ENCODE assay signal across 8 cellular contexts in the genomic region with DNA sequence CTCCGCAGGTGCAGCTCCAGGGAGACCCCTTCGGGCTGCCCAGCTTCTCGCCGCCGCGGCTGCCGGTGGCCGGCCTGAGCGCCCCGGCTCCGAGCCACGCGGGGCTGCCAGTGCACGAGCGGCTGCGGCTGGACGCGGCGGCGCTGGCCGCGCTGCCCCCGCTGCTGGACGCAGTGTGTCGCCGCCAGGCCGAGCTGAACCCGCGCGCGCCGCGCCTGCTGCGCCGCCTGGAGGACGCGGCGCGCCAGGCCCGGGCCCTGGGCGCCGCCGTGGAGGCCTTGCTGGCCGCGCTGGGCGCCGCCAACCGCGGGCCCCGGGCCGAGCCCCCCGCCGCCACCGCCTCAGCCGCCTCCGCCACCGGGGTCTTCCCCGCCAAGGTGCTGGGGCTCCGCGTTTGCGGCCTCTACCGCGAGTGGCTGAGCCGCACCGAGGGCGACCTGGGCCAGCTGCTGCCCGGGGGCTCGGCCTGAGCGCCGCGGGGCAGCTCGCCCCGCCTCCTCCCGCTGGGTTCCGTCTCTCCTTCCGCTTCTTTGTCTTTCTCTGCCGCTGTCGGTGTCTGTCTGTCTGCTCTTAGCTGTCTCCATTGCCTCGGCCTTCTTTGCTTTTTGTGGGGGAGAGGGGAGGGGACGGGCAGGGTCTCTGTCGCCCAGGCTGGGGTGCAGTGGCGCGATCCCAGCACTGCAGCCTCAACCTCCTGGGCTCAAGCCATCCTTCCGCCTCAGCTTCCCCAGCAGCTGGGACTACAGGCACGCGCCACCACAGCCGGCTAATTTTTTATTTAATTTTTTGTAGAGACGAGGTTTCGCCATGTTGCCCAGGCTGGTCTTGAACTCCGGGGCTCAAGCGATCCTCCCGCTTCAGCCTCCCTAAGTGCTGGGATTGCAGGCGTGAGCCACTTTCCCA. TPM values are rescaled to one million over a fixed set of nuclear protein-coding genes. Genes with fewer than 3 reads are reported as not detected.
DNase-seq lines count a peak whose midpoint lies in the region; ATAC-seq and TF ChIP-seq lines count a peak whose summit lies in the region.

No MANE protein-coding gene starts in this region.

- no peaks in the 10 kb centered on the region for H3K9me2 ChIP-seq in MM.1S (replicated peaks; ENCODE audit: insufficient read depth, low read length)

- peak overlapping the region; percentile 99 for H2AFZ ChIP-seq in MM.1S (ENCODE audit: low read length)

- 50% methylated on average over 10 of the region's 93 CpGs for WGBS in right lobe of liver (ENCODE audit: insufficient coverage, low coverage, low lambda C conversion rate, missing lambda C conversion rate)

- H3K4me1 ChIP-seq in MM.1S (ENCODE audit: low read length), result peaks cover 5% of the 10 kb centered on the region; the same call in 1 of the 2 replicates
- peaks cover 10 to 32% of the 10 kb centered on the region in 2 donors for H3K4me1 ChIP-seq in duodenal mucosa (ENCODE audit: control insufficient read depth in 1 of 2, insufficient read depth in 2 of 2, low read length in 2 of 2)
- H3K4me1 ChIP-seq in right lobe of liver, result peaks cover 0 to 5% (median 2%) of the 10 kb centered on the region in 4 donors

- peak; percentile 85 to 95 (median 89) for ATAC-seq in right lobe of liver
- ATAC-seq in GM18517 (IDR thresholded peaks at IDR 0.05; ENCODE audit: unreplicated experiment), result no peak

- TF ChIP-seq POLR2A in right lobe of liver (IDR thresholded peaks at IDR 0.05), result peak; percentile 48

- no peaks in the 10 kb centered on the region for H3K36me3 ChIP-seq in MM.1S (replicated peaks; ENCODE audit: insufficient read depth, low read length)
- no peaks in the 10 kb centered on the region for H3K36me3 ChIP-seq in duodenal mucosa (ENCODE audit: control insufficient read depth in 1 of 2, insufficient read depth in 2 of 2, low read length in 2 of 2)
- no peaks in the 10 kb centered on the region for H3K36me3 ChIP-seq in right lobe of liver

- peak; percentile 75 for TF ChIP-seq CTCF in GM20000 (IDR thresholded peaks at IDR 0.05; ENCODE audit: extremely low read depth, missing control alignments)
- no peak for TF ChIP-seq CTCF in MM.1S (IDR thresholded peaks at IDR 0.05; ENCODE audit: low read length)
- peak in 2 of 4 donors; percentile 54 to 76 for TF ChIP-seq CTCF in right lobe of liver (IDR thresholded peaks at IDR 0.05)

- H3K27ac ChIP-seq in MM.1S (ENCODE audit: low read length), result no peak overlapping the region
- H3K27ac ChIP-seq in duodenal mucosa (ENCODE audit: low read depth, low read length), result peak overlapping the region; percentile 73
- H3K27ac ChIP-seq in right lobe of liver, result peak overlapping the region; percentile 77 to 86 (median 78)

- H4K20me1 ChIP-seq in MM.1S (ENCODE audit: insufficient read depth, low read length), result no peaks in the 10 kb centered on the region

- intact Hi-C loops in right lobe of liver (cut with DNase I), result no loop called here

- DNase-seq in DMS114 treated with DMSO at 0.1 percent for 48 hours (lab: John Stamatoyannopoulos, UW; ENCODE audit: unreplicated experiment) (peak; percentile 20), GM20000 (ENCODE audit: low spot score) (peak; percentile 93), MM.1S (peak; percentile 51), right lobe of liver (peak; percentile 78 to 81 (median 81))
- DNase-seq in activated CD4-positive, alpha-beta T cell treated with anti-CD3 and anti-CD28 coated beads for 48 hours, result peak; percentile 64
- peak; percentile 39 to 50 for DNase-seq in stimulated activated CD8-positive, alpha-beta memory T cell treated with anti-CD3 and anti-CD28 coated beads, Interleukin-2, amount 100 ng/mL, for 48 hours (ENCODE audit: low read depth in 2 of 2)

- H3K4me3 ChIP-seq in MM.1S (ENCODE audit: low read length), result peak overlapping the region; percentile 60
- H3K4me3 ChIP-seq in duodenal mucosa (ENCODE audit: low read depth in 1 of 2, low read length in 2 of 2), result peak overlapping the region; percentile 60 to 75
- H3K4me3 ChIP-seq in right lobe of liver, result peak overlapping the region; percentile 42 to 66 (median 49)

- H3K9me3 ChIP-seq in MM.1S (replicated peaks; ENCODE audit: insufficient read depth, low read length) (no peaks in the 10 kb centered on the region), duodenal mucosa (ENCODE audit: control insufficient read depth in 1 of 2, low read length in 2 of 2) (no peaks in the 10 kb centered on the region), right lobe of liver (no peaks in the 10 kb centered on the region)

- H3K27me3 ChIP-seq in MM.1S (replicated peaks; ENCODE audit: insufficient read depth, low read length) (no peaks in the 10 kb centered on the region), duodenal mucosa (ENCODE audit: control insufficient read depth in 1 of 2, insufficient read depth in 2 of 2, low read length in 2 of 2) (no peaks in the 10 kb centered on the region), right lobe of liver (no peaks in the 10 kb centered on the region)

- H3K79me2 ChIP-seq in MM.1S (ENCODE audit: low read length), result no peaks in the 10 kb centered on the region

- no peaks in the 10 kb centered on the region for H3F3A ChIP-seq in MM.1S (ENCODE audit: insufficient read depth, low read length)

- H3K4me2 ChIP-seq in MM.1S (ENCODE audit: low read depth, low read length), result peak overlapping the region; percentile 91

- H3K9ac ChIP-seq in MM.1S (ENCODE audit: low read length) (peak overlapping the region; percentile 53; the same call in 1 of the 2 replicates), duodenal mucosa (ENCODE audit: low read depth in 1 of 2, low read length in 2 of 2) (peak overlapping the region; percentile 65 to 70)

RNA-seq across cellular contexts. Expression of a gene that starts 5.9 kb away (rescaled TPM):
- under 1 TPM in 4 of 6 experiments, not detected in 2; 0.13 to 0.74 (median 0.43) TPM for total RNA-seq in right lobe of liver

RNA-seq across cellular contexts. Expression of a gene that starts 8.4 kb away (rescaled TPM):
- total RNA-seq in right lobe of liver, result 10 to 100 TPM in 2 of 6 experiments, 1 to 10 TPM in 4; 5.9 to 14.3 (median 7.9) TPM

RNA-seq across cellular contexts. Expression of a gene that starts 21.1 kb away (rescaled TPM):
- 1 to 10 TPM; 2.8 to 8.0 (median 3.4) TPM for total RNA-seq in right lobe of liver

RNA-seq across cellular contexts. Expression of a gene that starts 46.5 kb away (rescaled TPM):
- 10 to 100 TPM; 27.7 to 56.6 (median 31.6) TPM for total RNA-seq in right lobe of liver

RNA-seq across cellular contexts. Expression of a gene that starts 55.2 kb away (rescaled TPM):
- 1 to 10 TPM; 3.7 to 7.4 (median 6.9) TPM for total RNA-seq in right lobe of liver

Comparison
In these comparisons a context has a peak if more than half of its experiments do, and no peak if none do; other contexts are left out.
1. DNase-seq: peak in every context shown above with its lines; median percentile 93 in GM20000; 81 in right lobe of liver; 64 in activated CD4-positive, alpha-beta T cell treated with anti-CD3 and anti-CD28 coated beads for 48 hours; 51 in MM.1S; 44 in stimulated activated CD8-positive, alpha-beta memory T cell treated with anti-CD3 and anti-CD28 coated beads, Interleukin-2, amount 100 ng/mL, for 48 hours; 20 in DMS114 treated with DMSO at 0.1 percent for 48 hours.